Comparison of ENCODE assay signal across 16 cellular contexts in genomic region chr14:59292921-59293605, GRCh38.
"Had no signal": no experiment of that assay in that cellular context is flagged by ENCODE, and none has a peak within 500 bp of the region (broad histone marks: within the 10 kb centered on the region; RNA-seq: fewer than 3 reads in every experiment).

No MANE protein-coding gene starts in this region.

- H3K27me3 ChIP-seq: SJSA1 had no signal

- H3K4me3 Mint-ChIP-seq: activated T-cell treated with anti-CD3 and anti-CD28 coated beads, Interleukin-2, amount 50 U/mL, for 4 hours; naive thymus-derived CD8-positive, alpha-beta T cell had no signal

- H3K9me3 ChIP-seq: lower lobe of right lung, prostate gland, SJSA1 had no signal

- H3K27me3 Mint-ChIP-seq: naive thymus-derived CD8-positive, alpha-beta T cell had no signal

- H3K4me3 ChIP-seq: lower lobe of right lung, prostate gland, SJSA1 had no signal

- H3K36me3 ChIP-seq: prostate gland had no signal

- ATAC-seq: activated naive CD4-positive, alpha-beta T cell treated with anti-CD3 and anti-CD28 coated beads, Interleukin-2, amount 50 U/mL, for 72 hours; activated T-cell treated with anti-CD3 and anti-CD28 coated beads, Interleukin-2, amount 50 U/mL, for 4 hours; lower lobe of right lung; naive thymus-derived CD8-positive, alpha-beta T cell; stimulated activated naive CD8-positive, alpha-beta T cell treated with anti-CD3 and anti-CD28 coated beads, Interleukin-15, Interleukin-2, amounts not matched to agents 100 U/mL and 50 U/mL, for 24 hours had no signal

- H3K4me1 ChIP-seq: prostate gland had no signal

- H3K27ac Mint-ChIP-seq: activated naive CD4-positive, alpha-beta T cell treated with anti-CD3 and anti-CD28 coated beads, Interleukin-2, amount 50 U/mL, for 72 hours; naive thymus-derived CD8-positive, alpha-beta T cell had no signal

- DNase-seq: activated CD4-positive, alpha-beta T cell treated with anti-CD3 and anti-CD28 coated beads, Interleukin-2, amount 50 U/mL, for 4 hours; activated CD4-positive, CD25-positive, alpha-beta regulatory T cell treated with anti-CD3 and anti-CD28 coated beads, Interleukin-2, amount 50 U/mL, for 72 hours; activated effector memory CD4-positive, alpha-beta T cell treated with anti-CD3 and anti-CD28 coated beads, Interleukin-2, amount 50 U/mL, for 16 hours; activated T-cell treated with anti-CD3 and anti-CD28 coated beads, Interleukin-2, amount 50 U/mL, for 4 hours; amygdala; effector CD4-positive, alpha-beta T cell; hypothalamus; lower lobe of right lung; naive thymus-derived CD8-positive, alpha-beta T cell; nucleus accumbens; stimulated activated CD4-positive, alpha-beta T cell treated with anti-CD3 and anti-CD28 coated beads, Interleukin-4, amount 100 ng/mL, for 1 hour; stimulated activated CD8-positive, alpha-beta memory T cell treated with anti-CD3 and anti-CD28 coated beads, Interleukin-4, amount 100 ng/mL, for 48 hours; stimulated activated naive CD8-positive, alpha-beta T cell treated with anti-CD3 and anti-CD28 coated beads, Interleukin-15, Interleukin-2, amounts not matched to agents 100 U/mL and 50 U/mL, for 24 hours had no signal
